8 cellular contexts compared by ENCODE assay signal in the genomic region with DNA sequence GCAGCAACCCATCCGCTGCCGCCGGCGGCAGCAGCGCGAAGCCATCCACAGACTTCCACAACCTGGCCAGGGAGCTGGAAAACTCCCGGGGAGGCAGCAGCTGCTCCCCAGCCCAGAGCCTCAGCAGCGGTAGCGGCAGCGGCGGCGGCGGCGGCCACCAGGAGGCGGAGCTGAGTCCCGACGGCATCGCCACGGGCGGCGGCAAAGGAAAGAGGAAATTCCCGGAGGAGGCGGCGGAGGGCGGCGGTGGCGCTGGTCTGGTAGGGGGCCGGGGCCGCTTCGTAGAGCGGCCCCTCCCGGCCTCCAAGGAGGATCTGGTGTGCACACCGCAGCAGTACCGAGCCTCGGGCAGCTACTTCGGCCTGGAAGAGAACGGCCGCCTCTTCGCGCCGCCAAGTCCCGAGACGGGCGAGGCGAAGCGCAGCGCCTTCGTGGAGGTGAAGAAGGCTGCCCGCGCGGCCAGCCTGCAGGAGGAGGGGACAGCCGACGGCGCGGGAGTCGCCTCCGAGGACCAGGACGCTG. TPM values are rescaled to one million over a fixed set of nuclear protein-coding genes. Genes with fewer than 3 reads are reported as not detected.
DNase-seq lines count a peak whose midpoint lies in the region; ATAC-seq, FAIRE-seq and TF ChIP-seq lines count a peak whose summit lies in the region.

No MANE protein-coding gene starts in this region.

- H3K9me3 ChIP-seq in MG63: no peaks in the 10 kb centered on the region

- intact Hi-C loops in activated B cell treated with CpG ODN at 0.5 μM for 24 hours (cut with micrococcal nuclease): loop anchor here (1.0 to 5.0 kb wide), 7 partner anchors 18 to 1260 kb away; a partner anchor contains a TSS

- peaks cover 18% of the 10 kb centered on the region for H3F3A ChIP-seq in GM23338 (replicated peaks; ENCODE audit: low read depth)

- H3K27me3 Mint-ChIP-seq in GM23338 (ENCODE audit: insufficient read depth, low read depth, poor library complexity) (peaks cover 94% of the 10 kb centered on the region), activated B cell treated with CpG ODN at 0.5 μM for 24 hours (peaks cover 4% of the 10 kb centered on the region)

- POLR2A ChIA-PET in activated B cell treated with CpG ODN at 0.5 μM for 24 hours (lab: Charles Lee): interaction anchor here (0.6 to 4.3 kb wide), 10 partner anchors 9 to 1207 kb away, joined by 3 to 61 read pairs (median 8); a partner anchor contains a TSS

- H3K9me2 ChIP-seq in GM23338 (ENCODE audit: insufficient read depth): no peaks in the 10 kb centered on the region

- H4K20me1 ChIP-seq in GM23338 (replicated peaks; ENCODE audit: insufficient read depth): peaks cover 43% of the 10 kb centered on the region

- peak overlapping the region; percentile 57; the same call in 2 of the 3 replicates for H3K4me3 Mint-ChIP-seq in GM23338
- peak overlapping the region; percentile 79 for H3K4me3 Mint-ChIP-seq in activated B cell treated with CpG ODN at 0.5 μM for 24 hours

- peak overlapping the region; percentile 81 for H3K4me2 ChIP-seq in GM23338

- H3K4me1 Mint-ChIP-seq in GM23338 (peaks cover 31% of the 10 kb centered on the region), activated B cell treated with CpG ODN at 0.5 μM for 24 hours (peaks cover 23% of the 10 kb centered on the region)

- H3K27ac Mint-ChIP-seq in GM23338 (no peak overlapping the region), activated B cell treated with CpG ODN at 0.5 μM for 24 hours (peak overlapping the region; percentile 81)

- CTCF ChIA-PET in activated B cell treated with CpG ODN at 0.5 μM for 24 hours (lab: Charles Lee): interaction anchor here (0.6 to 2.4 kb wide), 22 partner anchors 8 to 1275 kb away, joined by 3 to 66 read pairs (median 4); a partner anchor contains a TSS

- H3K9me3 Mint-ChIP-seq in GM23338: peaks cover 4% of the 10 kb centered on the region; the same call in 2 of the 3 replicates
- H3K9me3 Mint-ChIP-seq in activated B cell treated with CpG ODN at 0.5 μM for 24 hours: no peaks in the 10 kb centered on the region

- H3K36me3 Mint-ChIP-seq in GM23338 (ENCODE audit: low read depth) (no peaks in the 10 kb centered on the region; the same call in 2 of the 3 replicates), activated B cell treated with CpG ODN at 0.5 μM for 24 hours (ENCODE audit: low read depth) (no peaks in the 10 kb centered on the region)

- no peaks in the 10 kb centered on the region for H3K79me2 ChIP-seq in GM23338 (replicated peaks; ENCODE audit: insufficient read depth)

- peak; percentile 50 to 69 for TF ChIP-seq CTCF in GM23338 (conservative IDR thresholded peaks at IDR 0.05; ENCODE audit: low read depth in 2 of 2)
- TF ChIP-seq CTCF in activated B cell treated with CpG ODN at 0.5 μM for 24 hours (IDR thresholded peaks at IDR 0.05): no peak
- peak; percentile 79 for TF ChIP-seq CTCF in bronchial epithelial cell (IDR thresholded peaks at IDR 0.05; ENCODE audit: insufficient read depth, low read length, severe bottlenecking)

- no peak overlapping the region for H3K27ac ChIP-seq in GM23338 (ENCODE audit: low read depth)

- H3K27me3 ChIP-seq in GM23338 (ENCODE audit: insufficient read depth) (peaks cover 100% of the 10 kb centered on the region), MG63 (no peaks in the 10 kb centered on the region), bronchial epithelial cell (ENCODE audit: control insufficient read depth, insufficient read depth, low read length) (no peaks in the 10 kb centered on the region)

- H3K4me3 ChIP-seq in GM23338 (peak overlapping the region; percentile 55), MG63 (peak overlapping the region; percentile 57), bronchial epithelial cell (ENCODE audit: low read depth, low read length) (peak overlapping the region; percentile 64)

- H2AFZ ChIP-seq in GM23338: peak overlapping the region; percentile 69; the same call in 1 of the 2 replicates

- FAIRE-seq in bronchial epithelial cell (lab: Jason Lieb, UNC): no peak

- DNase-seq in GM03348 (ENCODE audit: low spot score): peak; percentile 92
- peak; percentile 81 for DNase-seq in GM23338 (ENCODE audit: low spot score)
- DNase-seq in MG63: peak; percentile 77
- peak; percentile 84 for DNase-seq in activated B cell treated with CpG ODN at 0.5 μM for 24 hours
- peak; percentile 46 for DNase-seq in bronchial epithelial cell (ENCODE audit: low read depth)
- DNase-seq in kidney glomerular epithelial cell (lab: John Stamatoyannopoulos, UW): peak; percentile 44
- peak; percentile 47 to 69 for DNase-seq in stimulated activated CD4-positive, alpha-beta T cell treated with anti-CD3 and anti-CD28 coated beads, Interleukin-1b, Interleukin-23, amount 100 ng/mL, for 1 hour (ENCODE audit: low read depth in 2 of 2)
- no peak for DNase-seq in foreskin melanocyte

- peak; percentile 46 for ATAC-seq in GM23338
- ATAC-seq in activated B cell treated with CpG ODN at 0.5 μM for 24 hours (ENCODE audit: low read depth): peak; percentile 68

- H3K36me3 ChIP-seq in GM23338 (ENCODE audit: insufficient read depth) (no peaks in the 10 kb centered on the region), MG63 (no peaks in the 10 kb centered on the region), bronchial epithelial cell (ENCODE audit: control insufficient read depth, insufficient read depth, low read length) (no peaks in the 10 kb centered on the region)

- H3K4me1 ChIP-seq in GM23338 (ENCODE audit: insufficient read depth): peaks cover 33% of the 10 kb centered on the region

TF ChIP-seq in GM23338, 12 proteins besides CTCF, POLR2A, EP300 and RAD21:
- TF ChIP-seq EZH2 (IDR thresholded peaks at IDR 0.05; ENCODE audit: low read depth, unreplicated experiment) (peak; percentile 25), ZNF114 (CRISPR knock-in tag; IDR thresholded peaks at IDR 0.05) (no peak), EZH2phosphoT487 (IDR thresholded peaks at IDR 0.05; ENCODE audit: unreplicated experiment) (peak; percentile 77)
- TF ChIP-seq, protein P1, sequence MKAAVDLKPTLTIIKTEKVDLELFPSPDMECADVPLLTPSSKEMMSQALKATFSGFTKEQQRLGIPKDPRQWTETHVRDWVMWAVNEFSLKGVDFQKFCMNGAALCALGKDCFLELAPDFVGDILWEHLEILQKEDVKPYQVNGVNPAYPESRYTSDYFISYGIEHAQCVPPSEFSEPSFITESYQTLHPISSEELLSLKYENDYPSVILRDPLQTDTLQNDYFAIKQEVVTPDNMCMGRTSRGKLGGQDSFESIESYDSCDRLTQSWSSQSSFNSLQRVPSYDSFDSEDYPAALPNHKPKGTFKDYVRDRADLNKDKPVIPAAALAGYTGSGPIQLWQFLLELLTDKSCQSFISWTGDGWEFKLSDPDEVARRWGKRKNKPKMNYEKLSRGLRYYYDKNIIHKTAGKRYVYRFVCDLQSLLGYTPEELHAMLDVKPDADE (IDR thresholded peaks at IDR 0.05): no peak
TF ChIP-seq in GM23338: peak in this region for 2.

RNA-seq across cellular contexts. Expression of a gene that starts 4.9 kb away (rescaled TPM):
- total RNA-seq in GM23338 (2014; rRNA removed; shearing (Covaris generic)): not detected in 2 replicates
- 0.16 TPM in 1 of 2 replicates, not detected in the other for polyA plus RNA-seq in GM23338 (2016; fragmentation: Nextera tagmentation; extraction: Ambion mirVana)
- 0.49 and 3.6 TPM in 2 replicates for total RNA-seq in MG63 (2014; rRNA removed; shearing (Covaris generic); ENCODE audit: low replicate concordance)
- total RNA-seq in activated B cell treated with CpG ODN at 0.5 μM for 24 hours (9.0 and 11.6 TPM in 2 replicates), bronchial epithelial cell (0.26 and 0.53 TPM in 2 replicates)
